20 cellular contexts compared by ENCODE assay signal in genomic region chr21:14617040-14617393, GRCh38.
DNase-seq lines count a peak whose midpoint lies in the region; ATAC-seq and TF ChIP-seq lines count a peak whose summit lies in the region.
"Had no signal": no experiment of that assay in that cellular context is flagged by ENCODE, and none has a peak within 500 bp of the region (broad histone marks: within the 10 kb centered on the region; RNA-seq: fewer than 3 reads in every experiment).

No MANE protein-coding gene starts in this region.

- no peak overlapping the region for H2AFZ ChIP-seq in H9 (ENCODE audit: low read length)

- no peak overlapping the region for H2BK15ac ChIP-seq in H9 (ENCODE audit: low read depth, low read length)

- no peak for ATAC-seq in memory B cell (ENCODE audit: low read depth)
- ATAC-seq: Panc1, Right ventricle myocardium inferior had no signal

- H3K9me3 Mint-ChIP-seq in activated CD4-positive, alpha-beta T cell treated with anti-CD3 and anti-CD28 coated beads, Interleukin-2, amount 10 ng/mL, durations not matched to agents 24 days and 14 days = peaks cover 23% of the 10 kb centered on the region
- peaks cover 19 to 23% of the 10 kb centered on the region in 2 experiments for H3K9me3 Mint-ChIP-seq in H9
- H3K9me3 Mint-ChIP-seq in activated naive CD8-positive, alpha-beta T cell treated with anti-CD3 and anti-CD28 coated beads for 36 hours = peaks cover 12% of the 10 kb centered on the region
- peaks cover 2% of the 10 kb centered on the region for H3K9me3 Mint-ChIP-seq in memory B cell

- no peak overlapping the region for H2BK120ac ChIP-seq in H9 (ENCODE audit: low read depth, low read length, poor library complexity, severe bottlenecking)

- peaks cover 13% of the 10 kb centered on the region for H3K36me3 Mint-ChIP-seq in activated CD4-positive, alpha-beta T cell treated with anti-CD3 and anti-CD28 coated beads, Interleukin-2, amount 10 ng/mL, durations not matched to agents 24 days and 14 days (ENCODE audit: low read depth)
- H3K36me3 Mint-ChIP-seq in H9 (ENCODE audit: insufficient read depth in 1 of 3, low read depth in 3 of 3) = peaks cover 11 to 25% (median 15%) of the 10 kb centered on the region in 3 experiments
- peaks cover 13% of the 10 kb centered on the region for H3K36me3 Mint-ChIP-seq in activated naive CD8-positive, alpha-beta T cell treated with anti-CD3 and anti-CD28 coated beads for 36 hours
- H3K36me3 Mint-ChIP-seq in memory B cell = no peaks in the 10 kb centered on the region

- no peak for DNase-seq in activated CD4-positive, alpha-beta T cell treated with anti-CD3 and anti-CD28 coated beads, Interleukin-2, amount 10 ng/mL, durations not matched to agents 24 days and 14 days
- DNase-seq in activated CD4-positive, alpha-beta T cell treated with anti-CD3 and anti-CD28 coated beads for 1 hour = no peak
- DNase-seq in H9 (peak; percentile 34), memory B cell (ENCODE audit: low spot score in 2 of 2) (no peak), putamen (ENCODE audit: low spot score) (no peak), A172 (ENCODE audit: low spot score) (no peak), SK-N-DZ (ENCODE audit: low spot score) (no peak)
- DNase-seq in activated naive CD8-positive, alpha-beta T cell treated with anti-CD3 and anti-CD28 coated beads for 36 hours = no peak
- DNase-seq: C1 segment of cervical spinal cord, DMS 273 treated with DMSO at 0.1 percent for 48 hours, HCEC 1CT, KG1, NCI-H1092 treated with DMSO at 0.1 percent for 48 hours, NCI-H1694 treated with DMSO at 0.1 percent for 48 hours, NCI-H446 treated with DMSO at 0.1 percent for 48 hours, NCI-H748 treated with DMSO at 0.1 percent for 48 hours, SK-N-SH had no signal

- no peak overlapping the region for H3K18ac ChIP-seq in H9 (ENCODE audit: insufficient read length, low read depth, low read length)

- no peak overlapping the region for H4K8ac ChIP-seq in H9 (replicated peaks; ENCODE audit: insufficient read length, low read depth, low read length)

- H2BK5ac ChIP-seq in H9 (ENCODE audit: insufficient read length, low read length) = peak overlapping the region; percentile 95

- H4K20me1 ChIP-seq in H9 (ENCODE audit: control insufficient read depth, insufficient read depth, insufficient read length) = no peaks in the 10 kb centered on the region

- H3K23ac ChIP-seq in H9 (ENCODE audit: insufficient read length, low read depth, low read length) = no peak overlapping the region

- no peaks in the 10 kb centered on the region for H3K27me3 Mint-ChIP-seq in activated CD4-positive, alpha-beta T cell treated with anti-CD3 and anti-CD28 coated beads, Interleukin-2, amount 10 ng/mL, durations not matched to agents 24 days and 14 days
- no peaks in the 10 kb centered on the region for H3K27me3 Mint-ChIP-seq in H9 (ENCODE audit: low read depth)
- no peaks in the 10 kb centered on the region for H3K27me3 Mint-ChIP-seq in activated naive CD8-positive, alpha-beta T cell treated with anti-CD3 and anti-CD28 coated beads for 36 hours
- H3K27me3 Mint-ChIP-seq in memory B cell = no peaks in the 10 kb centered on the region

- peak overlapping the region; percentile 25 for H2AK5ac ChIP-seq in H9 (ENCODE audit: insufficient read length, low read length)

- no CpG with 5 or more reads among the region's 2 CpGs for WGBS in H9 (ENCODE audit: extremely low coverage, insufficient read length, low lambda C conversion rate)

- H2BK20ac ChIP-seq in H9 (ENCODE audit: low read depth, low read length, poor library complexity, severe bottlenecking) = no peak overlapping the region

- H3K56ac ChIP-seq in H9 (ENCODE audit: insufficient read length, low read depth, low read length) = no peak overlapping the region

- H3K79me1 ChIP-seq in H9 (ENCODE audit: insufficient read depth, low read depth, low read length, poor library complexity, severe bottlenecking) = no peaks in the 10 kb centered on the region

- no peaks in the 10 kb centered on the region for H3K79me2 ChIP-seq in H9 (ENCODE audit: insufficient read depth, low read length)

- no peak overlapping the region for H3K14ac ChIP-seq in H9 (ENCODE audit: insufficient read depth, low read length)

- H3K27ac ChIP-seq in H9 (ENCODE audit: insufficient read length, low read depth, low read length) = peak overlapping the region; percentile 99
- H3K27ac ChIP-seq: 22Rv1 had no signal

- H4K91ac ChIP-seq in H9 (ENCODE audit: insufficient read length, low read depth, low read length) = no peak overlapping the region

- intact Hi-C loops in activated CD4-positive, alpha-beta T cell treated with anti-CD3 and anti-CD28 coated beads, Interleukin-2, amount 10 ng/mL, durations not matched to agents 24 days and 14 days (cut with micrococcal nuclease) = loop anchor here (2.0 to 5.0 kb wide), 3 partner anchors 14 to 45 kb away; no protein-coding TSS in a partner anchor

- peak overlapping the region; percentile 59 for H4K5ac ChIP-seq in H9 (ENCODE audit: insufficient read length, low read depth, low read length)

- H3K23me2 ChIP-seq in H9 (ENCODE audit: insufficient read length, low read depth, low read length, poor library complexity, severe bottlenecking) = no peaks in the 10 kb centered on the region

- H3K4me1 Mint-ChIP-seq in activated CD4-positive, alpha-beta T cell treated with anti-CD3 and anti-CD28 coated beads, Interleukin-2, amount 10 ng/mL, durations not matched to agents 24 days and 14 days = peaks cover 24% of the 10 kb centered on the region
- H3K4me1 Mint-ChIP-seq in H9 (peaks cover 71 to 77% of the 10 kb centered on the region in 2 experiments), memory B cell (peaks cover 26% of the 10 kb centered on the region)
- H3K4me1 Mint-ChIP-seq in activated naive CD8-positive, alpha-beta T cell treated with anti-CD3 and anti-CD28 coated beads for 36 hours = peaks cover 32% of the 10 kb centered on the region

- H3K4me3 Mint-ChIP-seq in activated CD4-positive, alpha-beta T cell treated with anti-CD3 and anti-CD28 coated beads, Interleukin-2, amount 10 ng/mL, durations not matched to agents 24 days and 14 days = no peak overlapping the region
- no peak overlapping the region for H3K4me3 Mint-ChIP-seq in H9
- H3K4me3 Mint-ChIP-seq in activated naive CD8-positive, alpha-beta T cell treated with anti-CD3 and anti-CD28 coated beads for 36 hours = no peak overlapping the region
- H3K4me3 Mint-ChIP-seq in memory B cell = peak overlapping the region; percentile 45

- peaks cover 9% of the 10 kb centered on the region; the same call in 1 of the 2 replicates for H3K4me1 ChIP-seq in H9 (ENCODE audit: insufficient read depth, low read length)

- H3K27ac Mint-ChIP-seq in activated CD4-positive, alpha-beta T cell treated with anti-CD3 and anti-CD28 coated beads, Interleukin-2, amount 10 ng/mL, durations not matched to agents 24 days and 14 days = peak overlapping the region; percentile 85
- H3K27ac Mint-ChIP-seq in H9 = peak overlapping the region; percentile 93 to 99 (median 98)
- peak overlapping the region; percentile 61 for H3K27ac Mint-ChIP-seq in activated naive CD8-positive, alpha-beta T cell treated with anti-CD3 and anti-CD28 coated beads for 36 hours
- H3K27ac Mint-ChIP-seq in memory B cell = peak overlapping the region; percentile 86

- TF ChIP-seq CTCF in H9 (conservative IDR thresholded peaks at IDR 0.05) = no peak

- H3K9ac ChIP-seq in H9 (ENCODE audit: extremely low read depth, insufficient read length, low read length) = peak overlapping the region; percentile 9
- H3K9ac ChIP-seq: SK-N-SH had no signal

- H3K9me3 ChIP-seq in H9 (ENCODE audit: control insufficient read depth, low read depth, low read length) = peaks cover 13% of the 10 kb centered on the region
- H3K9me3 ChIP-seq: SK-N-SH had no signal

- H3K27me3 ChIP-seq in H9 (ENCODE audit: insufficient read depth, low read length) = no peaks in the 10 kb centered on the region

- H2BK12ac ChIP-seq in H9 (ENCODE audit: insufficient read length, low read depth, low read length) = no peak overlapping the region

- H3K4me2 ChIP-seq in H9 (ENCODE audit: insufficient read depth, insufficient read length, low read length) = peak overlapping the region; percentile 3
- H3K4me2 ChIP-seq: SK-N-SH had no signal

- no peak overlapping the region for H3K4ac ChIP-seq in H9 (ENCODE audit: low read depth, low read length)

- H3T11ph ChIP-seq in H9 (ENCODE audit: low read length) = no peak overlapping the region
